In genomic region chr7:66847523-66847855, GRCh38 we compare ENCODE assay signal across 8 cellular contexts.
DNase-seq lines count a peak whose midpoint lies in the region; ATAC-seq and TF ChIP-seq lines count a peak whose summit lies in the region.
"Not testable (repeated sequence)": the region's sequence is repeated elsewhere in the genome, so short reads cannot be mapped to it uniquely, and the experiment has no call there.

No MANE protein-coding gene starts in this region.

- TF ChIP-seq CTCF in GM23338 (conservative IDR thresholded peaks at IDR 0.05; ENCODE audit: low read depth in 2 of 2); RWPE2 (IDR thresholded peaks at IDR 0.05; ENCODE audit: poor library complexity, severe bottlenecking); neural progenitor cell (IDR thresholded peaks at IDR 0.05); type B pancreatic cell (conservative IDR thresholded peaks at IDR 0.05): not testable (repeated sequence)

- not testable (repeated sequence) for H3K9me2 ChIP-seq in GM23338 (ENCODE audit: insufficient read depth)

- H3K9ac ChIP-seq in HUES64 (ENCODE audit: low read depth, low read length) = peak overlapping the region; percentile 57
- not testable (repeated sequence) for H3K9ac ChIP-seq in iPS-18a (ENCODE audit: low read length); neural progenitor cell

- WGBS in HUES64 = no CpG with 5 or more reads among the region's 2 CpGs

- H3K27ac ChIP-seq in GM23338 (ENCODE audit: low read depth) = peak overlapping the region; percentile 100
- H3K27ac ChIP-seq in HUES64 (ENCODE audit: low read depth, low read length) = peak overlapping the region; percentile 94; the same call in 1 of the 2 replicates
- H3K27ac ChIP-seq in RWPE2 (ENCODE audit: poor library complexity, severe bottlenecking) = peak overlapping the region; percentile 46
- H3K27ac ChIP-seq in iPS-18a (ENCODE audit: low read length); neural progenitor cell: not testable (repeated sequence)

- H3K4me3 Mint-ChIP-seq in GM23338 (peak overlapping the region; percentile 62), type B pancreatic cell (peak overlapping the region; percentile 31)
- H3K4me3 Mint-ChIP-seq in activated CD8-positive, alpha-beta memory T cell treated with anti-CD3 and anti-CD28 coated beads, Interleukin-2, amount 10 ng/mL, durations not matched to agents 7 days and 5 days; dendritic cell treated with granulocyte-macrophage colony-stimulating factor and Interleukin-4, amounts not matched to agents 40 ng/mL and 50 ng/mL, for 4 days; neural progenitor cell: not testable (repeated sequence)

- CTCF ChIA-PET in activated CD8-positive, alpha-beta memory T cell treated with anti-CD3 and anti-CD28 coated beads, Interleukin-2, amount 10 ng/mL, durations not matched to agents 7 days and 5 days (lab: Charles Lee) = not testable (repeated sequence)

- peaks cover 16% of the 10 kb centered on the region for H3K27me3 Mint-ChIP-seq in GM23338 (ENCODE audit: insufficient read depth, low read depth, poor library complexity)
- H3K27me3 Mint-ChIP-seq in activated CD8-positive, alpha-beta memory T cell treated with anti-CD3 and anti-CD28 coated beads, Interleukin-2, amount 10 ng/mL, durations not matched to agents 7 days and 5 days; dendritic cell treated with granulocyte-macrophage colony-stimulating factor and Interleukin-4, amounts not matched to agents 40 ng/mL and 50 ng/mL, for 4 days; neural progenitor cell (ENCODE audit: insufficient read depth, low read depth); type B pancreatic cell: not testable (repeated sequence)

- H3K27me3 ChIP-seq in GM23338 (ENCODE audit: insufficient read depth); HUES64 (ENCODE audit: insufficient read depth, low read length); RWPE2 (ENCODE audit: insufficient read depth, poor library complexity, severe bottlenecking); iPS-18a (ENCODE audit: control insufficient read depth, insufficient read depth, low read length); neural progenitor cell: not testable (repeated sequence)

- H3K79me2 ChIP-seq in GM23338 (replicated peaks; ENCODE audit: insufficient read depth); neural progenitor cell (ENCODE audit: low read depth): not testable (repeated sequence)

- not testable (repeated sequence) for ATAC-seq in GM23338; RWPE2 (ENCODE audit: low read depth); activated CD8-positive, alpha-beta memory T cell treated with anti-CD3 and anti-CD28 coated beads, Interleukin-2, amount 10 ng/mL, durations not matched to agents 7 days and 5 days

- not testable (repeated sequence) for H3K36me3 ChIP-seq in GM23338 (ENCODE audit: insufficient read depth); HUES64 (ENCODE audit: insufficient read depth, low read length); RWPE2 (ENCODE audit: low read depth); iPS-18a (ENCODE audit: control insufficient read depth, low read depth, low read length); neural progenitor cell

- H3K9me3 ChIP-seq in HUES64 (ENCODE audit: insufficient read depth, low read depth, low read length); RWPE2 (ENCODE audit: severe bottlenecking); iPS-18a (ENCODE audit: control insufficient read depth, low read depth, low read length); neural progenitor cell (ENCODE audit: low read depth): not testable (repeated sequence)

- H3K4me1 ChIP-seq in GM23338 (ENCODE audit: insufficient read depth) = peaks cover 26% of the 10 kb centered on the region
- H3K4me1 ChIP-seq in HUES64 (ENCODE audit: insufficient read depth, low read length) = peaks cover 19% of the 10 kb centered on the region
- peaks cover 12% of the 10 kb centered on the region for H3K4me1 ChIP-seq in RWPE2 (ENCODE audit: insufficient read depth, poor library complexity, severe bottlenecking)
- H3K4me1 ChIP-seq in iPS-18a (ENCODE audit: control insufficient read depth, low read depth, low read length) = peaks cover 11% of the 10 kb centered on the region
- peaks cover 11% of the 10 kb centered on the region for H3K4me1 ChIP-seq in neural progenitor cell

- not testable (repeated sequence) for H4K20me1 ChIP-seq in GM23338 (replicated peaks; ENCODE audit: insufficient read depth); neural progenitor cell (ENCODE audit: low read depth)

- peak overlapping the region; percentile 100 for H3K27ac Mint-ChIP-seq in GM23338
- H3K27ac Mint-ChIP-seq in activated CD8-positive, alpha-beta memory T cell treated with anti-CD3 and anti-CD28 coated beads, Interleukin-2, amount 10 ng/mL, durations not matched to agents 7 days and 5 days = peak overlapping the region; percentile 43
- peak overlapping the region; percentile 97 for H3K27ac Mint-ChIP-seq in dendritic cell treated with granulocyte-macrophage colony-stimulating factor and Interleukin-4, amounts not matched to agents 40 ng/mL and 50 ng/mL, for 4 days
- not testable (repeated sequence) for H3K27ac Mint-ChIP-seq in neural progenitor cell, type B pancreatic cell

- not testable (repeated sequence) for H3K9me3 Mint-ChIP-seq in GM23338; activated CD8-positive, alpha-beta memory T cell treated with anti-CD3 and anti-CD28 coated beads, Interleukin-2, amount 10 ng/mL, durations not matched to agents 7 days and 5 days (ENCODE audit: low read depth); dendritic cell treated with granulocyte-macrophage colony-stimulating factor and Interleukin-4, amounts not matched to agents 40 ng/mL and 50 ng/mL, for 4 days; neural progenitor cell; type B pancreatic cell

- H3K4me1 Mint-ChIP-seq in GM23338 (peaks cover 35% of the 10 kb centered on the region), neural progenitor cell (peaks cover 23% of the 10 kb centered on the region), type B pancreatic cell (ENCODE audit: unreplicated experiment) (peaks cover 20% of the 10 kb centered on the region)
- H3K4me1 Mint-ChIP-seq in activated CD8-positive, alpha-beta memory T cell treated with anti-CD3 and anti-CD28 coated beads, Interleukin-2, amount 10 ng/mL, durations not matched to agents 7 days and 5 days = peaks cover 29% of the 10 kb centered on the region
- H3K4me1 Mint-ChIP-seq in dendritic cell treated with granulocyte-macrophage colony-stimulating factor and Interleukin-4, amounts not matched to agents 40 ng/mL and 50 ng/mL, for 4 days (ENCODE audit: low read depth) = peaks cover 35% of the 10 kb centered on the region

- intact Hi-C loops in dendritic cell treated with granulocyte-macrophage colony-stimulating factor and Interleukin-4, amounts not matched to agents 40 ng/mL and 50 ng/mL, for 4 days (cut with micrococcal nuclease) = loop anchor here (5.0 kb wide), 1 partner anchor 865 kb away; the partner anchor contains the start of gene GUSB

- DNase-seq in GM23338 (ENCODE audit: low spot score); RWPE2 (ENCODE audit: low spot score); activated CD8-positive, alpha-beta memory T cell treated with anti-CD3 and anti-CD28 coated beads, Interleukin-2, amount 10 ng/mL, durations not matched to agents 7 days and 5 days; neural progenitor cell (ENCODE audit: low spot score); type B pancreatic cell (ENCODE audit: extremely low spot score, unreplicated experiment): not testable (repeated sequence)

- not testable (repeated sequence) for H3K4me3 ChIP-seq in GM23338; RWPE2 (ENCODE audit: severe bottlenecking); neural progenitor cell
- 0 out of 2 replicates have a peak overlapping the region, but pooled peaks have one; percentile 23 for H3K4me3 ChIP-seq in HUES64 (ENCODE audit: low read length)
- peak overlapping the region; percentile 17 for H3K4me3 ChIP-seq in iPS-18a (ENCODE audit: low read length)

- H3F3A ChIP-seq in GM23338 (replicated peaks; ENCODE audit: low read depth) = not testable (repeated sequence)
- H3F3A ChIP-seq in neural progenitor cell (ENCODE audit: low read depth) = peaks cover 22% of the 10 kb centered on the region

- not testable (repeated sequence) for H2AFZ ChIP-seq in GM23338
- peak overlapping the region; percentile 82 for H2AFZ ChIP-seq in neural progenitor cell (replicated peaks)

- H3K4me2 ChIP-seq in GM23338 (peak overlapping the region; percentile 61; the same call in 1 of the 2 replicates), neural progenitor cell (peak overlapping the region; percentile 44)

- not testable (repeated sequence) for H3K36me3 Mint-ChIP-seq in GM23338 (ENCODE audit: low read depth); activated CD8-positive, alpha-beta memory T cell treated with anti-CD3 and anti-CD28 coated beads, Interleukin-2, amount 10 ng/mL, durations not matched to agents 7 days and 5 days; dendritic cell treated with granulocyte-macrophage colony-stimulating factor and Interleukin-4, amounts not matched to agents 40 ng/mL and 50 ng/mL, for 4 days (ENCODE audit: low read depth); neural progenitor cell; type B pancreatic cell
